In genomic region chr2:24816404-24816803, GRCh38 we compare ENCODE assay signal across 1 cellular context.
TF ChIP-seq lines count a peak whose summit lies in the region.

No MANE protein-coding gene starts in this region.

TF ChIP-seq in K562, 482 proteins besides CTCF, POLR2A, EP300 and RAD21:
- no peak for TF ChIP-seq MAFF (IDR thresholded peaks at IDR 0.05; ENCODE audit: low read length)
- no peak for TF ChIP-seq XRCC5 (IDR thresholded peaks at IDR 0.05; ENCODE audit: low read depth, low read length)
- TF ChIP-seq NFATC3 (IDR thresholded peaks at IDR 0.05): no peak
- no peak for TF ChIP-seq ZNF3 (CRISPR knock-in tag; IDR thresholded peaks at IDR 0.05)
- TF ChIP-seq, protein P1, sequence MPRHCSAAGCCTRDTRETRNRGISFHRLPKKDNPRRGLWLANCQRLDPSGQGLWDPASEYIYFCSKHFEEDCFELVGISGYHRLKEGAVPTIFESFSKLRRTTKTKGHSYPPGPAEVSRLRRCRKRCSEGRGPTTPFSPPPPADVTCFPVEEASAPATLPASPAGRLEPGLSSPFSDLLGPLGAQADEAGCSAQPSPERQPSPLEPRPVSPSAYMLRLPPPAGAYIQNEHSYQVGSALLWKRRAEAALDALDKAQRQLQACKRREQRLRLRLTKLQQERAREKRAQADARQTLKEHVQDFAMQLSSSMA (CRISPR knock-in tag; IDR thresholded peaks at IDR 0.05): no peak
- no peak for TF ChIP-seq HDAC6 (IDR thresholded peaks at IDR 0.05; ENCODE audit: low read depth, low read length)
- no peak for TF ChIP-seq SREBF2 (CRISPR knock-in tag; IDR thresholded peaks at IDR 0.05)
- TF ChIP-seq ZNF253 (CRISPR knock-in tag; conservative IDR thresholded peaks at IDR 0.05): no peak
- no peak for TF ChIP-seq ZNF561 (CRISPR knock-in tag; conservative IDR thresholded peaks at IDR 0.05)
- no peak for TF ChIP-seq RBM39 (optimal IDR thresholded peaks at IDR 0.05; ENCODE audit: low read depth, low read length)
- no peak for TF ChIP-seq ZNF282 (CRISPR knock-in tag; IDR thresholded peaks at IDR 0.05)
- no peak for TF ChIP-seq ZNF274 (IDR thresholded peaks at IDR 0.05; ENCODE audit: borderline replicate concordance, low read depth, low read length)
- no peak for TF ChIP-seq MBD1 (CRISPR knock-in tag; IDR thresholded peaks at IDR 0.05)
- TF ChIP-seq NONO (IDR thresholded peaks at IDR 0.05; ENCODE audit: low read depth in 2 of 2, low read length in 1 of 2): no peak
- no peak for TF ChIP-seq HDAC2 (IDR thresholded peaks at IDR 0.05)
- TF ChIP-seq ESRRB (CRISPR knock-in tag; IDR thresholded peaks at IDR 0.05; ENCODE audit: borderline replicate concordance): no peak
- TF ChIP-seq, protein P2, sequence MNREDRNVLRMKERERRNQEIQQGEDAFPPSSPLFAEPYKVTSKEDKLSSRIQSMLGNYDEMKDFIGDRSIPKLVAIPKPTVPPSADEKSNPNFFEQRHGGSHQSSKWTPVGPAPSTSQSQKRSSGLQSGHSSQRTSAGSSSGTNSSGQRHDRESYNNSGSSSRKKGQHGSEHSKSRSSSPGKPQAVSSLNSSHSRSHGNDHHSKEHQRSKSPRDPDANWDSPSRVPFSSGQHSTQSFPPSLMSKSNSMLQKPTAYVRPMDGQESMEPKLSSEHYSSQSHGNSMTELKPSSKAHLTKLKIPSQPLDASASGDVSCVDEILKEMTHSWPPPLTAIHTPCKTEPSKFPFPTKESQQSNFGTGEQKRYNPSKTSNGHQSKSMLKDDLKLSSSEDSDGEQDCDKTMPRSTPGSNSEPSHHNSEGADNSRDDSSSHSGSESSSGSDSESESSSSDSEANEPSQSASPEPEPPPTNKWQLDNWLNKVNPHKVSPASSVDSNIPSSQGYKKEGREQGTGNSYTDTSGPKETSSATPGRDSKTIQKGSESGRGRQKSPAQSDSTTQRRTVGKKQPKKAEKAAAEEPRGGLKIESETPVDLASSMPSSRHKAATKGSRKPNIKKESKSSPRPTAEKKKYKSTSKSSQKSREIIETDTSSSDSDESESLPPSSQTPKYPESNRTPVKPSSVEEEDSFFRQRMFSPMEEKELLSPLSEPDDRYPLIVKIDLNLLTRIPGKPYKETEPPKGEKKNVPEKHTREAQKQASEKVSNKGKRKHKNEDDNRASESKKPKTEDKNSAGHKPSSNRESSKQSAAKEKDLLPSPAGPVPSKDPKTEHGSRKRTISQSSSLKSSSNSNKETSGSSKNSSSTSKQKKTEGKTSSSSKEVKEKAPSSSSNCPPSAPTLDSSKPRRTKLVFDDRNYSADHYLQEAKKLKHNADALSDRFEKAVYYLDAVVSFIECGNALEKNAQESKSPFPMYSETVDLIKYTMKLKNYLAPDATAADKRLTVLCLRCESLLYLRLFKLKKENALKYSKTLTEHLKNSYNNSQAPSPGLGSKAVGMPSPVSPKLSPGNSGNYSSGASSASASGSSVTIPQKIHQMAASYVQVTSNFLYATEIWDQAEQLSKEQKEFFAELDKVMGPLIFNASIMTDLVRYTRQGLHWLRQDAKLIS (CRISPR knock-in tag; IDR thresholded peaks at IDR 0.05): no peak
- no peak for TF ChIP-seq RBM17 (IDR thresholded peaks at IDR 0.05; ENCODE audit: borderline replicate concordance, low read depth, low read length)
